Comparison of ENCODE assay signal across 1 cellular context in the genomic region with DNA sequence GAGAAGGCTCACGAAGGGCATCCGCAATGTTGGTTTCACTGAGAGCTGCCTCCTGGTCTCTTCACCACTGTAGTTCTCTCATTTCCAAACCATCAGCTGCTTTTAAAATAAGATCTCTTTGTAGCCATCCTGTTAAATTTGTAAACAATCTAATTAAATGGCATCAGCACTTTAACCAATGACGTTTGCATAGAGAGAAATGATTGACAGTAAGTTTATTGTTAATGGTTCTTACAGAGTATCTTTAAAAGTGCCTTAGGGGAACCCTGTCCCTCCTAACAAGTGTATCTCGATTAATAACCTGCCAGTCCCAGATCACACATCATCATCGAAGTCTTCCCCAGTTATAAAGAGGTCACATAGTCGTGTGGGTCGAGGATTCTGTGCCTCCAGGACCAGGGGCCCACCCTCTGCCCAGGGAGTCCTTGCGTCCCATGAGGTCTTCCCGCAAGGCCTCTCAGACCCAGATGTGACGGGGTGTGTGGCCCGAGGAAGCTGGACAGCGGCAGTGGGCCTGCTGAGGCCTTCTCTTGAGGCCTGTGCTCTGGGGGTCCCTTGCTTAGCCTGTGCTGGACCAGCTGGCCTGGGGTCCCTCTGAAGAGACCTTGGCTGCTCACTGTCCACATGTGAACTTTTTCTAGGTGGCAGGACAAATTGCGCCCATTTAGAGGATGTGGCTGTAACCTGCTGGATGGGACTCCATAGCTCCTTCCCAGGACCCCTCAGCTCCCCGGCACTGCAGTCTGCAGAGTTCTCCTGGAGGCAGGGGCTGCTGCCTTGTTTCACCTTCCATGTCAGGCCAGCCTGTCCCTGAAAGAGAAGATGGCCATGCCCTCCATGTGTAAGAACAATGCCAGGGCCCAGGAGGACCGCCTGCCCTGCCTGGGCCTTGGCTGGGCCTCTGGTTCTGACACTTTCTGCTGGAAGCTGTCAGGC.
TF ChIP-seq lines count a peak whose summit lies in the region.

No MANE protein-coding gene starts in this region.

TF ChIP-seq in IMR-90, 13 proteins besides CTCF, POLR2A, EP300 and RAD21:
- TF ChIP-seq CHD1 (IDR thresholded peaks at IDR 0.05; ENCODE audit: low read depth, low read length) = no peak
- no peak for TF ChIP-seq MXI1 (IDR thresholded peaks at IDR 0.05; ENCODE audit: borderline replicate concordance, low read depth, low read length)
- TF ChIP-seq, protein P1, sequence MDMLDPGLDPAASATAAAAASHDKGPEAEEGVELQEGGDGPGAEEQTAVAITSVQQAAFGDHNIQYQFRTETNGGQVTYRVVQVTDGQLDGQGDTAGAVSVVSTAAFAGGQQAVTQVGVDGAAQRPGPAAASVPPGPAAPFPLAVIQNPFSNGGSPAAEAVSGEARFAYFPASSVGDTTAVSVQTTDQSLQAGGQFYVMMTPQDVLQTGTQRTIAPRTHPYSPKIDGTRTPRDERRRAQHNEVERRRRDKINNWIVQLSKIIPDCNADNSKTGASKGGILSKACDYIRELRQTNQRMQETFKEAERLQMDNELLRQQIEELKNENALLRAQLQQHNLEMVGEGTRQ (IDR thresholded peaks at IDR 0.05; ENCODE audit: low read depth, low read length) = no peak
- TF ChIP-seq RFX5 (IDR thresholded peaks at IDR 0.05; ENCODE audit: low read depth, low read length) = no peak
- no peak for TF ChIP-seq FOS (IDR thresholded peaks at IDR 0.05; ENCODE audit: low read depth, low read length)
- no peak for TF ChIP-seq BHLHE40 (IDR thresholded peaks at IDR 0.05; ENCODE audit: low read depth, low read length)
- TF ChIP-seq RCOR1 (IDR thresholded peaks at IDR 0.05; ENCODE audit: insufficient replicate concordance, low read length) = no peak
